16 cellular contexts compared by ENCODE assay signal in the genomic region with DNA sequence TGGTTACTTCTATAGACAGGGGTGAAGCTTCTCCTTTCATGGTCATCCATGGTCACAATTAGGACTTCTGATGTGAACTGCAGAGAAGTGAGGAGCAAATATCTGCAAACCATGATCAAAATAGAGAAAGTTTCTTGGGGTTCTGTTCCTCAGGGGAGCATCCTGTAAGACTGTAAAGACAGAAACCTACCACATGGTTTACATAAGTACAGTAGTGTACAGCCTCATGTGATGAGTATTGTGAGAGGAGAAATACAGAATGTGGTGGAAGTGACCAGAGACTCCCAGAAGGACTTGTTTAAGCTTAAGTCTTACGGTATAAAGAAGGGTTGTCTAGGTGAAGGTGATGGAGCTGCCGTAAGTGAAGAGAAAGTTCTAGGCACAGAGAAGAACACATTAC.
A peak's percentile ranks its signal among the peaks of the same experiment; 100 is the strongest.
DNase-seq lines count a peak whose midpoint lies in the region; ATAC-seq, FAIRE-seq and TF ChIP-seq lines count a peak whose summit lies in the region.
"Had no signal": no experiment of that assay in that cellular context is flagged by ENCODE, and none has a peak within 500 bp of the region (broad histone marks: within the 10 kb centered on the region; RNA-seq: fewer than 3 reads in every experiment).

No MANE protein-coding gene starts in this region.

- H3K27me3 ChIP-seq in bronchial epithelial cell (ENCODE audit: control insufficient read depth, insufficient read depth, low read length): no peaks in the 10 kb centered on the region
- H3K27me3 ChIP-seq: gastroesophageal sphincter had no signal

- no peak for TF ChIP-seq CTCF in bronchial epithelial cell (IDR thresholded peaks at IDR 0.05; ENCODE audit: insufficient read depth, low read length, severe bottlenecking)

- peak; percentile 68 for FAIRE-seq in bronchial epithelial cell (lab: Jason Lieb, UNC)

- no peak overlapping the region for H3K4me3 ChIP-seq in bronchial epithelial cell (ENCODE audit: low read depth, low read length)
- H3K4me3 ChIP-seq: gastroesophageal sphincter had no signal

- in situ Hi-C loops in G401 (cut with HindIII; ENCODE audit: low sequenced_read_pairs): no loop called here

- H3K36me3 ChIP-seq in bronchial epithelial cell (ENCODE audit: control insufficient read depth, insufficient read depth, low read length): no peaks in the 10 kb centered on the region
- H3K36me3 ChIP-seq: gastroesophageal sphincter had no signal

- ATAC-seq in GM18907 (IDR thresholded peaks at IDR 0.05; ENCODE audit: unreplicated experiment) (peak; percentile 81), GM21576 (IDR thresholded peaks at IDR 0.05; ENCODE audit: unreplicated experiment) (peak; percentile 76), HG02973 (IDR thresholded peaks at IDR 0.05; ENCODE audit: unreplicated experiment) (peak; percentile 65)
- ATAC-seq: activated naive CD8-positive, alpha-beta T cell treated with anti-CD3 and anti-CD28 coated beads, Interleukin-2, amount 50 U/mL, for 24 hours; gastroesophageal sphincter had no signal

- DNase-seq in bronchial epithelial cell (ENCODE audit: low read depth): no peak
- DNase-seq in effector CD8-positive, alpha-beta T cell (lab: John Stamatoyannopoulos, UW): no peak
- no peak for DNase-seq in NOMO-1 treated with dmso at 0.1 percent for 144 hours (lab: John Stamatoyannopoulos, UW; ENCODE audit: unreplicated experiment)
- DNase-seq in T-helper 1 cell: no peak
- DNase-seq in G401 (ENCODE audit: low spot score): no peak
- DNase-seq: activated CD4-positive, CD25-positive, alpha-beta regulatory T cell; activated naive CD8-positive, alpha-beta T cell treated with anti-CD3 and anti-CD28 coated beads, Interleukin-2, amount 50 U/mL, for 24 hours; NCI-H1048; NCI-H2029 treated with DMSO at 0.1 percent for 48 hours; NCI-H510A treated with DMSO at 0.1 percent for 48 hours; Right ventricle myocardium superior; stimulated activated CD4-positive, alpha-beta T cell treated with anti-CD3 and anti-CD28 coated beads, Interleukin-2, amount 100 ng/mL, for 48 hours had no signal
